ENCODE assay signal across 13 cellular contexts in genomic region chr2:231241755-231242507, GRCh38. TPM values are rescaled to one million over a fixed set of nuclear protein-coding genes. Genes with fewer than 3 reads are reported as not detected.
DNase-seq lines count a peak whose midpoint lies in the region; ATAC-seq and TF ChIP-seq lines count a peak whose summit lies in the region.
"Had no signal": no experiment of that assay in that cellular context is flagged by ENCODE, and none has a peak within 500 bp of the region (broad histone marks: within the 10 kb centered on the region; RNA-seq: fewer than 3 reads in every experiment).

No MANE protein-coding gene starts in this region.

- H3K4me1 ChIP-seq in CD4-positive, alpha-beta memory T cell (ENCODE audit: insufficient read depth, low read length) = no peaks in the 10 kb centered on the region

- peaks cover 11% of the 10 kb centered on the region for H3K4me1 Mint-ChIP-seq in nephron progenitor cell
- H3K4me1 Mint-ChIP-seq in CD4-positive, alpha-beta memory T cell = no peaks in the 10 kb centered on the region
- no peaks in the 10 kb centered on the region for H3K4me1 Mint-ChIP-seq in activated CD4-positive, alpha-beta T cell treated with anti-CD3 and anti-CD28 coated beads, Interleukin-2, amount 10 ng/mL, durations not matched to agents 24 days and 14 days
- H3K4me1 Mint-ChIP-seq: activated T-helper 17 cell treated with anti-CD3 and anti-CD28 coated beads, Interleukin-2, amount 50 U/mL, for 72 hours had no signal

- no peaks in the 10 kb centered on the region for H3K9me3 Mint-ChIP-seq in nephron progenitor cell
- no peaks in the 10 kb centered on the region for H3K9me3 Mint-ChIP-seq in CD4-positive, alpha-beta memory T cell
- H3K9me3 Mint-ChIP-seq in activated CD4-positive, alpha-beta T cell treated with anti-CD3 and anti-CD28 coated beads, Interleukin-2, amount 10 ng/mL, durations not matched to agents 24 days and 14 days = no peaks in the 10 kb centered on the region
- H3K9me3 Mint-ChIP-seq: activated T-helper 17 cell treated with anti-CD3 and anti-CD28 coated beads, Interleukin-2, amount 50 U/mL, for 72 hours had no signal

- no peak overlapping the region for H3K27ac ChIP-seq in CD4-positive, alpha-beta memory T cell (ENCODE audit: low read depth, low read length)
- H3K27ac ChIP-seq: cardiac muscle cell, SK-N-MC had no signal

- peak overlapping the region; percentile 78 for H3K27ac Mint-ChIP-seq in nephron progenitor cell
- H3K27ac Mint-ChIP-seq in CD4-positive, alpha-beta memory T cell = no peak overlapping the region
- H3K27ac Mint-ChIP-seq in activated CD4-positive, alpha-beta T cell treated with anti-CD3 and anti-CD28 coated beads, Interleukin-2, amount 10 ng/mL, durations not matched to agents 24 days and 14 days = no peak overlapping the region
- H3K27ac Mint-ChIP-seq: activated T-helper 17 cell treated with anti-CD3 and anti-CD28 coated beads, Interleukin-2, amount 50 U/mL, for 72 hours had no signal

- H3K4me3 ChIP-seq in foreskin fibroblast (ENCODE audit: low read depth in 1 of 2, low read length in 2 of 2) = no peak overlapping the region
- no peak overlapping the region for H3K4me3 ChIP-seq in CD4-positive, alpha-beta memory T cell (ENCODE audit: low read length in 2 of 2)
- H3K4me3 ChIP-seq: cardiac muscle cell, SK-N-MC had no signal

- peaks cover 66% of the 10 kb centered on the region for H3K36me3 Mint-ChIP-seq in nephron progenitor cell (ENCODE audit: low read depth)
- H3K36me3 Mint-ChIP-seq in CD4-positive, alpha-beta memory T cell = no peaks in the 10 kb centered on the region
- H3K36me3 Mint-ChIP-seq in activated CD4-positive, alpha-beta T cell treated with anti-CD3 and anti-CD28 coated beads, Interleukin-2, amount 10 ng/mL, durations not matched to agents 24 days and 14 days (ENCODE audit: low read depth) = no peaks in the 10 kb centered on the region

- H3K36me3 ChIP-seq in CD4-positive, alpha-beta memory T cell (ENCODE audit: insufficient read depth, low read length) = no peaks in the 10 kb centered on the region

- POLR2A ChIA-PET in CD4-positive, alpha-beta memory T cell (lab: Charles Lee; ENCODE audit: partially characterized antibody) = no interaction called here

- H3K27me3 ChIP-seq in CD4-positive, alpha-beta memory T cell (ENCODE audit: insufficient read depth, low read length) = no peaks in the 10 kb centered on the region
- H3K27me3 ChIP-seq: cardiac muscle cell had no signal

- TF ChIP-seq CTCF in foreskin fibroblast (IDR thresholded peaks at IDR 0.05; ENCODE audit: low read depth, low read length) = no peak
- TF ChIP-seq CTCF in nephron progenitor cell (IDR thresholded peaks at IDR 0.05) = no peak

- CTCF ChIA-PET in CD4-positive, alpha-beta memory T cell (lab: Charles Lee; ENCODE audit: partially characterized antibody) = no interaction called here

- peaks cover 4% of the 10 kb centered on the region for H3K27me3 Mint-ChIP-seq in nephron progenitor cell (ENCODE audit: low read depth, poor library complexity)
- no peaks in the 10 kb centered on the region for H3K27me3 Mint-ChIP-seq in CD4-positive, alpha-beta memory T cell
- H3K27me3 Mint-ChIP-seq in activated CD4-positive, alpha-beta T cell treated with anti-CD3 and anti-CD28 coated beads, Interleukin-2, amount 10 ng/mL, durations not matched to agents 24 days and 14 days = no peaks in the 10 kb centered on the region
- H3K27me3 Mint-ChIP-seq: activated T-helper 17 cell treated with anti-CD3 and anti-CD28 coated beads, Interleukin-2, amount 50 U/mL, for 72 hours had no signal

- no peak for ATAC-seq in GM21381 (IDR thresholded peaks at IDR 0.05; ENCODE audit: unreplicated experiment)
- ATAC-seq: activated T-helper 17 cell treated with anti-CD3 and anti-CD28 coated beads, Interleukin-2, amount 50 U/mL, for 72 hours had no signal

- intact Hi-C loops in CD4-positive, alpha-beta memory T cell (cut with micrococcal nuclease) = no loop called here
- intact Hi-C loops in activated CD4-positive, alpha-beta T cell treated with anti-CD3 and anti-CD28 coated beads, Interleukin-2, amount 10 ng/mL, durations not matched to agents 24 days and 14 days (cut with micrococcal nuclease) = no loop called here

- no peaks in the 10 kb centered on the region for H3K9me3 ChIP-seq in CD4-positive, alpha-beta memory T cell (ENCODE audit: control insufficient read depth in 1 of 2, low read length in 2 of 2)

- peak; percentile 43 for DNase-seq in GM03348 (ENCODE audit: low spot score)
- peak; percentile 17 for DNase-seq in RPMI8226
- peak; percentile 29 to 49 for DNase-seq in foreskin fibroblast
- no peak for DNase-seq in nephron progenitor cell
- no peak for DNase-seq in CD4-positive, alpha-beta memory T cell
- DNase-seq in activated CD4-positive, alpha-beta T cell treated with anti-CD3 and anti-CD28 coated beads, Interleukin-2, amount 10 ng/mL, durations not matched to agents 24 days and 14 days = no peak
- no peak for DNase-seq in activated naive CD4-positive, alpha-beta T cell (lab: John Stamatoyannopoulos, UW)
- DNase-seq: activated CD4-positive, alpha-beta T cell treated with anti-CD3 and anti-CD28 coated beads for 4 hours; NCI-H510A treated with DMSO at 0.1 percent for 48 hours had no signal

- no peak overlapping the region for H3K4me3 Mint-ChIP-seq in nephron progenitor cell
- no peak overlapping the region for H3K4me3 Mint-ChIP-seq in CD4-positive, alpha-beta memory T cell
- H3K4me3 Mint-ChIP-seq in activated CD4-positive, alpha-beta T cell treated with anti-CD3 and anti-CD28 coated beads, Interleukin-2, amount 10 ng/mL, durations not matched to agents 24 days and 14 days = no peak overlapping the region
- H3K4me3 Mint-ChIP-seq: activated T-helper 17 cell treated with anti-CD3 and anti-CD28 coated beads, Interleukin-2, amount 50 U/mL, for 72 hours had no signal

RNA-seq across cellular contexts. Expression of gene ARMC9, which starts 43.5 kb away (rescaled TPM):
- total RNA-seq in CD4-positive, alpha-beta memory T cell = 1 to 10 TPM; 1.1 to 1.4 TPM
- polyA plus RNA-seq in CD4-positive, alpha-beta memory T cell = under 1 TPM in 1 of 2 donors, not detected in 1; 0.50 TPM
- total RNA-seq in activated CD4-positive, alpha-beta T cell treated with anti-CD3 and anti-CD28 coated beads, Interleukin-2, amount 10 ng/mL, durations not matched to agents 24 days and 14 days = 5.9 and 6.4 TPM in 2 replicates

Comparison
In these comparisons a context has a peak if more than half of its experiments do, and no peak if none do; other contexts are left out.
1. DNase-seq: peak in GM03348 (single experiment), RPMI8226 (single experiment) and foreskin fibroblast (2 of 2); none in nephron progenitor cell (single experiment), CD4-positive, alpha-beta memory T cell (0 of 5), activated CD4-positive, alpha-beta T cell treated with anti-CD3 and anti-CD28 coated beads, Interleukin-2, amount 10 ng/mL, durations not matched to agents 24 days and 14 days (single experiment) and activated naive CD4-positive, alpha-beta T cell (0 of 4).